11 cellular contexts compared by ENCODE assay signal in genomic region chr9:110742741-110743371, GRCh38.
DNase-seq lines count a peak whose midpoint lies in the region; ATAC-seq and TF ChIP-seq lines count a peak whose summit lies in the region.
"Had no signal": no experiment of that assay in that cellular context is flagged by ENCODE, and none has a peak within 500 bp of the region (broad histone marks: within the 10 kb centered on the region; RNA-seq: fewer than 3 reads in every experiment).

No MANE protein-coding gene starts in this region.

- ATAC-seq in GM18867 (IDR thresholded peaks at IDR 0.05; ENCODE audit: unreplicated experiment), result no peak

- no peak overlapping the region; the same call in 1 of the 2 replicates for H2AFZ ChIP-seq in PC-9

- peak overlapping the region; percentile 87 for H3K27ac ChIP-seq in PC-9

- POLR2A ChIA-PET in PC-9 (lab: Charles Lee; ENCODE audit: unreplicated experiment), result no interaction called here

- peaks cover 48% of the 10 kb centered on the region for H3K4me1 ChIP-seq in PC-9 (replicated peaks; ENCODE audit: insufficient read depth)

- peaks cover 29% of the 10 kb centered on the region for H3K9me3 ChIP-seq in PC-9 (ENCODE audit: insufficient read depth, low read depth)

- no peak overlapping the region for H3K4me3 ChIP-seq in PC-9

- H3K27me3 ChIP-seq in PC-9 (ENCODE audit: insufficient read depth, low read depth), result no peaks in the 10 kb centered on the region

- BruUV-seq in PC-9 (replicated peaks; lab: Mats Ljungman, UMichigan), result no TSS peak

- peaks cover 37% of the 10 kb centered on the region for H3F3A ChIP-seq in PC-9 (ENCODE audit: insufficient read depth, low read depth)

- H3K9me2 ChIP-seq in PC-9 (ENCODE audit: insufficient read depth), result no peaks in the 10 kb centered on the region

- 0 out of 2 replicates have a peak, but pooled peaks cover 5% of the 10 kb centered on the region for H3K36me3 ChIP-seq in PC-9 (ENCODE audit: low read depth)

- no peaks in the 10 kb centered on the region for H3K79me2 ChIP-seq in PC-9 (ENCODE audit: low read depth)

- no peak for TF ChIP-seq CTCF in PC-9 (conservative IDR thresholded peaks at IDR 0.05)

- DNase-seq in AG08396 (ENCODE audit: low spot score), result peak; percentile 36
- DNase-seq in PC-9, result no peak
- peak; percentile 96 for DNase-seq in fibroblast of peridontal ligament (ENCODE audit: extremely low read depth)
- DNase-seq in non-pigmented ciliary epithelial cell (ENCODE audit: low read depth), result peak; percentile 54
- DNase-seq in mesenteric fat pad (ENCODE audit: low spot score), result no peak
- no peak for DNase-seq in stimulated activated naive CD4-positive, alpha-beta T cell (lab: John Stamatoyannopoulos, UW)
- no peak for DNase-seq in NCI-H526 treated with DMSO at 0.1 percent for 48 hours (lab: John Stamatoyannopoulos, UW)
- DNase-seq: activated CD4-positive, alpha-beta T cell treated with anti-CD3 and anti-CD28 coated beads for 1 hour; Kasumi-1; stimulated activated CD4-positive, alpha-beta T cell treated with anti-CD3 and anti-CD28 coated beads, Interleukin-2, amount 100 ng/mL, for 48 hours had no signal

- H3K4me2 ChIP-seq in PC-9, result no peak overlapping the region

- CTCF ChIA-PET in PC-9 (lab: Charles Lee), result no interaction called here

- intact Hi-C loops in PC-9 (cut with micrococcal nuclease; ENCODE audit: unreplicated experiment), result loop anchor here (10.0 kb wide), 1 partner anchor 92 kb away; no protein-coding TSS in a partner anchor

- no peaks in the 10 kb centered on the region for H4K20me1 ChIP-seq in PC-9 (ENCODE audit: insufficient read depth)

Comparison
In these comparisons a context has a peak if more than half of its experiments do, and no peak if none do; other contexts are left out.
1. DNase-seq: peak in AG08396 (single experiment), fibroblast of peridontal ligament (single experiment) and non-pigmented ciliary epithelial cell (single experiment); none in PC-9 (0 of 2), mesenteric fat pad (single experiment), stimulated activated naive CD4-positive, alpha-beta T cell (0 of 6) and NCI-H526 treated with DMSO at 0.1 percent for 48 hours (single experiment).